In genomic region chr18:3451166-3451988, GRCh38 we compare ENCODE assay signal across 8 cellular contexts. TPM values are rescaled to one million over a fixed set of nuclear protein-coding genes. Genes with fewer than 3 reads are reported as not detected.
DNase-seq lines count a peak whose midpoint lies in the region; ATAC-seq and TF ChIP-seq lines count a peak whose summit lies in the region.

No MANE protein-coding gene starts in this region.

- H3K27me3 Mint-ChIP-seq in chondrocyte (ENCODE audit: low read depth) = no peaks in the 10 kb centered on the region

- H3K4me3 ChIP-seq in GM12865 (ENCODE audit: low read depth, low read length) = peak overlapping the region; percentile 54

- DNase-seq in GM12865 (ENCODE audit: low read depth) (peak; percentile 27), NCI-H226 (peak; percentile 89), chondrocyte (ENCODE audit: low spot score) (peak; percentile 95), kidney tubule cell (ENCODE audit: low spot score) (peak; percentile 91)
- peak; percentile 88 for DNase-seq in activated CD4-positive, alpha-beta T cell treated with anti-CD3 and anti-CD28 coated beads for 4 hours
- peak; percentile 79 to 81 for DNase-seq in stimulated activated CD4-positive, alpha-beta T cell treated with anti-CD3 and anti-CD28 coated beads, Interleukin-15, amount 100 ng/mL, for 48 hours (ENCODE audit: low read depth in 2 of 2)

- ATAC-seq in GM21737 (IDR thresholded peaks at IDR 0.05; ENCODE audit: unreplicated experiment) (no peak), GM18502 (IDR thresholded peaks at IDR 0.05; ENCODE audit: poor library complexity, unreplicated experiment) (no peak)

- no peaks in the 10 kb centered on the region for H3K9me3 Mint-ChIP-seq in chondrocyte (ENCODE audit: low read depth)

- peak overlapping the region; percentile 98 for H3K27ac Mint-ChIP-seq in chondrocyte (ENCODE audit: unreplicated experiment)

- H3K4me1 Mint-ChIP-seq in chondrocyte (ENCODE audit: low read depth) = peaks cover 50% of the 10 kb centered on the region

- peaks cover 2% of the 10 kb centered on the region for H3K36me3 Mint-ChIP-seq in chondrocyte (ENCODE audit: low read depth)

- TF ChIP-seq CTCF in GM12865 (IDR thresholded peaks at IDR 0.05; ENCODE audit: insufficient read depth, low read depth, low read length, missing control alignments) (no peak), chondrocyte (IDR thresholded peaks at IDR 0.05) (no peak)

- H3K4me3 Mint-ChIP-seq in chondrocyte (ENCODE audit: unreplicated experiment) = peak overlapping the region; percentile 95

RNA-seq across cellular contexts. Expression of gene TGIF1, which starts 1.4 kb away (rescaled TPM):
- 26.5 to 67.0 TPM (median 58.5 TPM) in 3 replicates for total RNA-seq in chondrocyte

Comparison
In these comparisons a context has a peak if more than half of its experiments do, and no peak if none do; other contexts are left out.
1. DNase-seq: peak in every context shown above with its lines; median percentile 95 in chondrocyte; 91 in kidney tubule cell; 89 in NCI-H226; 88 in activated CD4-positive, alpha-beta T cell treated with anti-CD3 and anti-CD28 coated beads for 4 hours; 80 in stimulated activated CD4-positive, alpha-beta T cell treated with anti-CD3 and anti-CD28 coated beads, Interleukin-15, amount 100 ng/mL, for 48 hours; 27 in GM12865.